8 cellular contexts compared by ENCODE assay signal in genomic region chr16:30585400-30586191, GRCh38. TPM values are rescaled to one million over a fixed set of nuclear protein-coding genes. Genes with fewer than 3 reads are reported as not detected.
DNase-seq lines count a peak whose midpoint lies in the region; ATAC-seq and TF ChIP-seq lines count a peak whose summit lies in the region.

Gene ZNF785 (minus strand): TSS chr16:30585697. CDS start chr16:30585611, 86 bp downstream.

- TF ChIP-seq CTCF in Loucy (conservative IDR thresholded peaks at IDR 0.05; ENCODE audit: low read length), result peak; percentile 19; the same call in 1 of the 2 replicates
- peak; percentile 46 for TF ChIP-seq CTCF in foreskin keratinocyte (conservative IDR thresholded peaks at IDR 0.05)
- no peak for TF ChIP-seq CTCF in neural crest cell (conservative IDR thresholded peaks at IDR 0.05)
- peak in 4 of 7 experiments; percentile 16 to 38 (median 24) for TF ChIP-seq CTCF in stomach (IDR thresholded peaks at IDR 0.05)

- H4K20me1 ChIP-seq in Loucy (ENCODE audit: insufficient read depth, low read length, poor library complexity, severe bottlenecking), result peaks cover 4% of the 10 kb centered on the region

- no peak for TF ChIP-seq EP300 in stomach (IDR thresholded peaks at IDR 0.05)

- intact Hi-C loops in stomach (cut with DNase I; ENCODE audit: low total_unique reads), result no loop called here

- peaks cover 28% of the 10 kb centered on the region for H3K4me1 Mint-ChIP-seq in neural crest cell

- H3K36me3 ChIP-seq in Loucy (ENCODE audit: insufficient read depth, low read length) (no peaks in the 10 kb centered on the region), stomach (peaks cover 15 to 34% (median 32%) of the 10 kb centered on the region in 4 donors)

- H3K4me2 ChIP-seq in Loucy (ENCODE audit: low read depth, low read length, poor library complexity, severe bottlenecking), result peak within 1 kb of the TSS; percentile 81

- H3K4me3 ChIP-seq in Loucy (ENCODE audit: low read length, poor library complexity, severe bottlenecking), result peak within 1 kb of the TSS; percentile 95
- peak within 1 kb of the TSS; percentile 67 to 83 (median 72) for H3K4me3 ChIP-seq in stomach

- H3K9ac ChIP-seq in Loucy (ENCODE audit: low read depth, low read length, poor library complexity, severe bottlenecking), result peak within 1 kb of the TSS; percentile 98

- peaks cover 26% of the 10 kb centered on the region for H3K4me1 ChIP-seq in Loucy (ENCODE audit: insufficient read depth, low read length, poor library complexity, severe bottlenecking)
- H3K4me1 ChIP-seq in foreskin keratinocyte, result no peaks in the 10 kb centered on the region
- peaks cover 17 to 55% (median 41%) of the 10 kb centered on the region in 4 donors for H3K4me1 ChIP-seq in stomach

- H3K27ac ChIP-seq in foreskin keratinocyte (peak within 1 kb of the TSS; percentile 67), stomach (peak within 1 kb of the TSS; percentile 80 to 93 (median 91))

- peaks cover 75% of the 10 kb centered on the region for H3K79me2 ChIP-seq in Loucy (ENCODE audit: insufficient read depth, low read length)

- H3K4me3 Mint-ChIP-seq in neural crest cell, result peak within 1 kb of the TSS; percentile 90

- no peaks in the 10 kb centered on the region for H3K9me3 Mint-ChIP-seq in neural crest cell

- peak; percentile 82 for ATAC-seq in GM21737 (IDR thresholded peaks at IDR 0.05; ENCODE audit: unreplicated experiment)
- ATAC-seq in foreskin keratinocyte, result peak; percentile 91

- H2AFZ ChIP-seq in Loucy (ENCODE audit: low read length), result peak within 1 kb of the TSS; percentile 79

- H3K9me3 ChIP-seq in Loucy (ENCODE audit: insufficient read depth, low read depth, low read length) (no peaks in the 10 kb centered on the region), stomach (no peaks in the 10 kb centered on the region)

- peaks cover 3% of the 10 kb centered on the region for H3K27me3 ChIP-seq in Loucy (ENCODE audit: insufficient read depth, low read length, poor library complexity, severe bottlenecking)
- H3K27me3 ChIP-seq in foreskin keratinocyte, result no peaks in the 10 kb centered on the region
- no peaks in the 10 kb centered on the region for H3K27me3 ChIP-seq in stomach

- H3K27ac Mint-ChIP-seq in neural crest cell (ENCODE audit: unreplicated experiment), result peak within 1 kb of the TSS; percentile 73

- 0 to 1% (median 1%) methylated on average over 32 to 50 of the region's 50 CpGs for WGBS in stomach, 5 donors

- H3K9me2 ChIP-seq in Loucy (replicated peaks; ENCODE audit: low read depth, low read length), result no peaks in the 10 kb centered on the region

- no peaks in the 10 kb centered on the region for H3K27me3 Mint-ChIP-seq in neural crest cell (ENCODE audit: low read depth)

- no peak for TF ChIP-seq POLR2A in stomach (IDR thresholded peaks at IDR 0.05)

- H3F3A ChIP-seq in Loucy (ENCODE audit: low read depth), result no peaks in the 10 kb centered on the region

- H3K36me3 Mint-ChIP-seq in neural crest cell (ENCODE audit: low read depth), result peaks cover 15% of the 10 kb centered on the region

- DNase-seq in DMS79 treated with DMSO at 0.1 percent for 48 hours (lab: John Stamatoyannopoulos, UW), result peak; percentile 99
- peak; percentile 98 for DNase-seq in SIG-M5 treated with dmso at 0.1 percent for 504 hours (lab: John Stamatoyannopoulos, UW; ENCODE audit: unreplicated experiment)
- DNase-seq in activated naive CD4-positive, alpha-beta T cell (lab: John Stamatoyannopoulos, UW), result peak; percentile 42 to 79 (median 70)
- DNase-seq in foreskin keratinocyte, result peak; percentile 97 to 99
- DNase-seq in neural crest cell (ENCODE audit: low read depth, low spot score), result peak; percentile 87
- DNase-seq in stomach, result peak; percentile 96

RNA-seq across cellular contexts. Expression of gene ZNF785, which starts in this region (rescaled TPM):
- total RNA-seq in foreskin keratinocyte (3.9 and 4.6 TPM in 2 replicates), neural crest cell (37.6 and 38.3 TPM in 2 replicates), stomach (10 to 100 TPM in 3 of 5 donors, 1 to 10 TPM in 2; 7.8 to 49.0 (median 10.3) TPM)
- polyA plus RNA-seq in foreskin keratinocyte (1.8 and 2.1 TPM in 2 replicates), stomach (1 to 10 TPM; 3.8 to 5.4 (median 4.6) TPM)

Comparison
In these comparisons a context has a peak if more than half of its experiments do, and no peak if none do; other contexts are left out.
1. Peak in every context shown above with its lines: DNase-seq, ATAC-seq, H3K4me3 ChIP-seq and H3K27ac ChIP-seq.